In genomic region chr2:138536302-138536701, GRCh38 we compare ENCODE assay signal across 12 cellular contexts. TPM values are rescaled to one million over a fixed set of nuclear protein-coding genes. Genes with fewer than 3 reads are reported as not detected.
DNase-seq lines count a peak whose midpoint lies in the region; ATAC-seq and TF ChIP-seq lines count a peak whose summit lies in the region.
"Had no signal": no experiment of that assay in that cellular context is flagged by ENCODE, and none has a peak within 500 bp of the region (broad histone marks: within the 10 kb centered on the region; RNA-seq: fewer than 3 reads in every experiment).

No MANE protein-coding gene starts in this region.

- 57 to 89% methylated on average over 1 to 2 of the region's 2 CpGs for WGBS in endodermal cell (ENCODE audit: insufficient coverage in 1 of 2, insufficient read length in 1 of 2), 2 experiments

- H3K4me1 ChIP-seq in endodermal cell (ENCODE audit: control insufficient read depth, insufficient read depth, low read length), result no peaks in the 10 kb centered on the region

- no peaks in the 10 kb centered on the region for H3K27me3 ChIP-seq in BJ (ENCODE audit: control insufficient read depth, insufficient read depth, low read length)
- no peaks in the 10 kb centered on the region for H3K27me3 ChIP-seq in endodermal cell (ENCODE audit: control insufficient read depth, insufficient read depth, low read length, poor library complexity, severe bottlenecking)
- H3K27me3 ChIP-seq in WERI-Rb-1 (ENCODE audit: insufficient read depth, low read depth, severe bottlenecking), result no peaks in the 10 kb centered on the region
- H3K27me3 ChIP-seq: esophagus squamous epithelium, tibial nerve had no signal

- ATAC-seq in GM19395 (IDR thresholded peaks at IDR 0.05; ENCODE audit: unreplicated experiment), result peak; percentile 58
- ATAC-seq in HG03280 (IDR thresholded peaks at IDR 0.05; ENCODE audit: unreplicated experiment), result peak; percentile 69

- no peak overlapping the region for H3K4me3 ChIP-seq in BJ (ENCODE audit: low read depth, low read length)
- peak overlapping the region; percentile 57 for H3K4me3 ChIP-seq in endodermal cell (ENCODE audit: low read length)
- no peak overlapping the region for H3K4me3 ChIP-seq in WERI-Rb-1 (ENCODE audit: low read depth, low read length)
- H3K4me3 ChIP-seq: esophagus squamous epithelium, tibial nerve had no signal

- H3K4me3 Mint-ChIP-seq in endodermal cell (no peak overlapping the region), mesothelial cell of epicardium (no peak overlapping the region)

- H3K4me1 Mint-ChIP-seq in endodermal cell, result peaks cover 8% of the 10 kb centered on the region
- H3K4me1 Mint-ChIP-seq in mesothelial cell of epicardium, result peaks cover 9% of the 10 kb centered on the region

- H3K27me3 Mint-ChIP-seq in endodermal cell (ENCODE audit: insufficient read depth) (no peaks in the 10 kb centered on the region), mesothelial cell of epicardium (ENCODE audit: low read depth) (no peaks in the 10 kb centered on the region)

- no peaks in the 10 kb centered on the region; the same call in 1 of the 2 replicates for H3K36me3 ChIP-seq in BJ (ENCODE audit: control insufficient read depth, insufficient read depth, low read length)
- peaks cover 17% of the 10 kb centered on the region for H3K36me3 ChIP-seq in endodermal cell (ENCODE audit: control insufficient read depth, insufficient read depth, low read length)
- H3K36me3 ChIP-seq in WERI-Rb-1, result no peaks in the 10 kb centered on the region

- POLR2A ChIA-PET in BJ (lab: Charles Lee), result no interaction called here

- H3K36me3 Mint-ChIP-seq in endodermal cell (ENCODE audit: low read depth) (peaks cover 47% of the 10 kb centered on the region), mesothelial cell of epicardium (peaks cover 48% of the 10 kb centered on the region)

- H3K27ac ChIP-seq in endodermal cell (ENCODE audit: low read depth, low read length) (no peak overlapping the region), WERI-Rb-1 (no peak overlapping the region)
- H3K27ac ChIP-seq: esophagus squamous epithelium, tibial nerve had no signal

- TF ChIP-seq CTCF in BJ (IDR thresholded peaks at IDR 0.05; ENCODE audit: insufficient read depth, low read depth, low read length) (no peak), endodermal cell (conservative IDR thresholded peaks at IDR 0.05) (no peak), mesothelial cell of epicardium (IDR thresholded peaks at IDR 0.05; ENCODE audit: unreplicated experiment) (no peak), WERI-Rb-1 (IDR thresholded peaks at IDR 0.05; ENCODE audit: low read depth, low read length) (no peak)

- H3K27ac Mint-ChIP-seq in endodermal cell (peak overlapping the region; percentile 19), mesothelial cell of epicardium (no peak overlapping the region)

- DNase-seq in BJ (ENCODE audit: low read depth) (peak; percentile 12), endodermal cell (no peak), amygdala (lab: John Stamatoyannopoulos, UW) (no peak), mesothelial cell of epicardium (ENCODE audit: low spot score in 2 of 2, unreplicated experiment in 2 of 2) (no peak), WERI-Rb-1 (no peak)
- no peak for DNase-seq in stimulated activated CD4-positive, alpha-beta T cell treated with anti-CD3 and anti-CD28 coated beads, Interleukin-4, amount 100 ng/mL, for 1 hour
- DNase-seq: activated CD4-positive, alpha-beta T cell treated with anti-CD3 and anti-CD28 coated beads, Interleukin-2, amount 50 U/mL, for 4 hours; DND-41; esophagus squamous epithelium had no signal

- H3K9ac ChIP-seq in endodermal cell (ENCODE audit: extremely low read depth, low read length, poor library complexity, severe bottlenecking), result no peak overlapping the region

- peaks cover 53% of the 10 kb centered on the region for H3K9me3 Mint-ChIP-seq in endodermal cell
- peaks cover 36% of the 10 kb centered on the region for H3K9me3 Mint-ChIP-seq in mesothelial cell of epicardium

- CTCF ChIA-PET in BJ (lab: Yijun Ruan, JAX), result interaction anchor here (1.1 to 1.3 kb wide), 2 partner anchors 10 to 13 kb away, joined by 4 read pairs; no protein-coding TSS in a partner anchor

- H3K9me3 ChIP-seq in endodermal cell (ENCODE audit: control insufficient read depth, low read length) (peaks cover 36% of the 10 kb centered on the region), WERI-Rb-1 (ENCODE audit: severe bottlenecking) (no peaks in the 10 kb centered on the region)

RNA-seq across cellular contexts. Expression of gene SPOPL, which starts 34.7 kb away (rescaled TPM):
- polyA plus RNA-seq in BJ (2011; rRNA removed), result 5.8 and 9.9 TPM in 2 replicates
- 4.8 and 5.0 TPM in 2 replicates for polyA minus RNA-seq in BJ (2011; rRNA and poly(A)+ RNA removed)
- total RNA-seq in endodermal cell, result 10 to 100 TPM; 17.4 to 26.9 TPM
- 14.2 TPM for polyA plus RNA-seq in endodermal cell (2013, experiment 1 of 2)
- polyA plus RNA-seq in endodermal cell (2013, experiment 2 of 2), result 11.8 TPM
- total RNA-seq in mesothelial cell of epicardium, result 28.7 to 31.0 TPM (median 28.8 TPM) in 3 replicates
